1 cellular context compared by ENCODE assay signal in the genomic region with DNA sequence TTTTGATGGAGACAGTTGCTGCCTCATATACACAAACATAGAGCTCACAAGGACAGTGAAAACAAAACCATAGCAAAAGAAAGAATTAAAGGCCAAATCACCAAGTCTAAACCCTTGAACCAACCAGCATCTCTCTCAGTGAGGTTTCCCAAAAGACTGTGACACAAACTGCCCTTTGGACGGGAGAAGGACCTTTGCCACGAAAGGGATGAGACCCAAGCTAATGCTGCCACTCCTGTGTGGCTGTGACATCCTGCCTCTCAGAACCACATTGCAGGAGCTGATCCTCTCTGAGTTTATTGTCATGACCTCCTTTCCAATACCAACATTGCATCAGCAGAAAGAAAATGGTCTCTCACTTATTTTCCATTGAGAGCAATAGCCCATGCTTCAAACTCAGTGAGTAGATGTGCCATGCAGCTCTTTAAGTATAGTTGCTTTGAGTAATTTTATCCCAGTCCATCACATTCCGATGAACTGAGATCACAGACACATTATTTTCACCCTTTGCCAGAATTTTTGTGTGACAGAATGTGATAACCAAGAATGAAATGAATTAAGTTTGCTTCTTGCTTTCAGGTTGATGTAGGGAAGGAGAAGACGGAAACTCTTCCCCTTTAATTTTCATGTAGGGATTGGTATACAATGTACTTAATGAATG.
TF ChIP-seq lines count a peak whose summit lies in the region.

No MANE protein-coding gene starts in this region.

TF ChIP-seq in HepG2, 621 proteins besides CTCF, POLR2A, EP300 and RAD21 (continued from another document):
- TF ChIP-seq HMGXB3 (CRISPR knock-in tag; IDR thresholded peaks at IDR 0.05; ENCODE audit: borderline replicate concordance), result no peak
- TF ChIP-seq SRSF1 (optimal IDR thresholded peaks at IDR 0.05; ENCODE audit: low read depth, low read length), result no peak
- no peak for TF ChIP-seq ZNF839 (CRISPR knock-in tag; IDR thresholded peaks at IDR 0.05; ENCODE audit: borderline replicate concordance)
